In genomic region chr22:28829358-28830181, GRCh38 we compare ENCODE assay signal across 1 cellular context.
TF ChIP-seq lines count a peak whose summit lies in the region.

No MANE protein-coding gene starts in this region.

TF ChIP-seq in HepG2, 621 proteins besides CTCF, POLR2A, EP300 and RAD21 (continued from another document and continues in another):
- no peak for TF ChIP-seq DZIP1 (CRISPR knock-in tag; IDR thresholded peaks at IDR 0.05)
- TF ChIP-seq GTF3A (CRISPR knock-in tag; conservative IDR thresholded peaks at IDR 0.05), result no peak
- 0 out of 2 replicates have a peak, but pooled peaks have one; percentile 43 for TF ChIP-seq ZFP36L2 (CRISPR knock-in tag; IDR thresholded peaks at IDR 0.05)
- no peak for TF ChIP-seq KDM5B (CRISPR knock-in tag; IDR thresholded peaks at IDR 0.05; ENCODE audit: borderline replicate concordance)
- no peak for TF ChIP-seq ZNF333 (CRISPR knock-in tag; IDR thresholded peaks at IDR 0.05; ENCODE audit: borderline replicate concordance)
- TF ChIP-seq DRAP1 (CRISPR knock-in tag; IDR thresholded peaks at IDR 0.05), result 0 out of 2 replicates have a peak, but pooled peaks have one; percentile 34
- no peak for TF ChIP-seq MTF1 (CRISPR knock-in tag; IDR thresholded peaks at IDR 0.05)
- peak; percentile 61; the same call in 1 of the 2 replicates for TF ChIP-seq ZNF414 (CRISPR knock-in tag; IDR thresholded peaks at IDR 0.05)
- TF ChIP-seq ZNF761 (CRISPR knock-in tag; conservative IDR thresholded peaks at IDR 0.05), result 0 out of 2 replicates have a peak, but pooled peaks have one; percentile 63
- peak; percentile 66; the same call in 1 of the 2 replicates for TF ChIP-seq LCORL (IDR thresholded peaks at IDR 0.05)
- TF ChIP-seq LCORL (CRISPR knock-in tag; IDR thresholded peaks at IDR 0.05), result peak; percentile 84
- TF ChIP-seq XRCC5 (optimal IDR thresholded peaks at IDR 0.05; ENCODE audit: low read length), result peak; percentile 75
- peak; percentile 72; the same call in 1 of the 2 replicates for TF ChIP-seq MXD4 (CRISPR knock-in tag; IDR thresholded peaks at IDR 0.05)
- TF ChIP-seq THAP7 (CRISPR knock-in tag; IDR thresholded peaks at IDR 0.05), result no peak
- TF ChIP-seq ZNF558 (CRISPR knock-in tag; IDR thresholded peaks at IDR 0.05; ENCODE audit: borderline replicate concordance), result 0 out of 2 replicates have a peak, but pooled peaks have one; percentile 69
- no peak for TF ChIP-seq USF2 (IDR thresholded peaks at IDR 0.05; ENCODE audit: low read depth, low read length)
- TF ChIP-seq USF2 (CRISPR knock-in tag; IDR thresholded peaks at IDR 0.05; ENCODE audit: borderline replicate concordance), result no peak
- TF ChIP-seq TCF7L2 (IDR thresholded peaks at IDR 0.05; ENCODE audit: low read depth, low read length), result no peak
- peak; percentile 81 for TF ChIP-seq ZNF205 (CRISPR knock-in tag; IDR thresholded peaks at IDR 0.05)
- TF ChIP-seq ZMYM4 (CRISPR knock-in tag; IDR thresholded peaks at IDR 0.05), result peak; percentile 67
- peak; percentile 11; the same call in 1 of the 2 replicates for TF ChIP-seq RXRA (CRISPR knock-in tag; IDR thresholded peaks at IDR 0.05)
- 0 out of 2 replicates have a peak, but pooled peaks have one; percentile 13 for TF ChIP-seq ARID3A (IDR thresholded peaks at IDR 0.05; ENCODE audit: low read depth, low read length)
- peak; percentile 62 for TF ChIP-seq ZFY (CRISPR knock-in tag; IDR thresholded peaks at IDR 0.05)
- peak in 1 of 2 experiments; percentile 75; a peak in 2 of 4 replicates for TF ChIP-seq KLF16 (CRISPR knock-in tag; IDR thresholded peaks at IDR 0.05)
- no peak for TF ChIP-seq SNAPC5 (CRISPR knock-in tag; IDR thresholded peaks at IDR 0.05; ENCODE audit: borderline replicate concordance)
- peak; percentile 94 for TF ChIP-seq TBX3 (IDR thresholded peaks at IDR 0.05; ENCODE audit: borderline replicate concordance)
- TF ChIP-seq TRAFD1 (CRISPR knock-in tag; IDR thresholded peaks at IDR 0.05; ENCODE audit: borderline replicate concordance), result no peak
- TF ChIP-seq ZNF615 (CRISPR knock-in tag; IDR thresholded peaks at IDR 0.05; ENCODE audit: borderline replicate concordance), result no peak
- peak; percentile 74 for TF ChIP-seq ETV5 (CRISPR knock-in tag; IDR thresholded peaks at IDR 0.05; ENCODE audit: borderline replicate concordance)
- peak; percentile 21; the same call in 1 of the 2 replicates for TF ChIP-seq ZNF350 (CRISPR knock-in tag; IDR thresholded peaks at IDR 0.05; ENCODE audit: borderline replicate concordance, low read depth)
- peak; percentile 73; the same call in 1 of the 2 replicates for TF ChIP-seq KLF6 (CRISPR knock-in tag; IDR thresholded peaks at IDR 0.05)
- TF ChIP-seq MYNN (CRISPR knock-in tag; IDR thresholded peaks at IDR 0.05; ENCODE audit: low read depth), result no peak
- TF ChIP-seq SMARCC2 (IDR thresholded peaks at IDR 0.05), result no peak
- TF ChIP-seq ZFP91 (CRISPR knock-in tag; IDR thresholded peaks at IDR 0.05; ENCODE audit: borderline replicate concordance), result peak; percentile 25; the same call in 1 of the 2 replicates
- no peak for TF ChIP-seq SOX13 (IDR thresholded peaks at IDR 0.05)
- TF ChIP-seq SOX13 (CRISPR knock-in tag; conservative IDR thresholded peaks at IDR 0.05 in 1 of 2, IDR thresholded peaks at IDR 0.05 in 1 of 2), result peak in 1 of 2 experiments; percentile 86; a peak in 2 of 4 replicates
- TF ChIP-seq ZNF556 (CRISPR knock-in tag; IDR thresholded peaks at IDR 0.05; ENCODE audit: borderline replicate concordance), result peak; percentile 62; the same call in 1 of the 2 replicates
- peak; percentile 77 for TF ChIP-seq ZNF605 (CRISPR knock-in tag; IDR thresholded peaks at IDR 0.05)
- TF ChIP-seq RBM39 (IDR thresholded peaks at IDR 0.05; ENCODE audit: low read depth, low read length, poor library complexity, severe bottlenecking), result no peak
- no peak for TF ChIP-seq ZNF382 (CRISPR knock-in tag; IDR thresholded peaks at IDR 0.05; ENCODE audit: borderline replicate concordance)
- peak; percentile 74 for TF ChIP-seq IRF2 (CRISPR knock-in tag; IDR thresholded peaks at IDR 0.05)
- peak; percentile 43; the same call in 1 of the 2 replicates for TF ChIP-seq NR2C2 (CRISPR knock-in tag; IDR thresholded peaks at IDR 0.05; ENCODE audit: borderline replicate concordance)
- no peak for TF ChIP-seq SYNCRIP (IDR thresholded peaks at IDR 0.05; ENCODE audit: insufficient read depth, low read depth, low read length)
- no peak for TF ChIP-seq ZNF34 (CRISPR knock-in tag; IDR thresholded peaks at IDR 0.05; ENCODE audit: borderline replicate concordance)
- TF ChIP-seq NCOR1 (IDR thresholded peaks at IDR 0.05; ENCODE audit: borderline replicate concordance, low read length), result peak; percentile 66; the same call in 1 of the 2 replicates
- TF ChIP-seq MED1 (CRISPR knock-in tag; IDR thresholded peaks at IDR 0.05), result peak; percentile 85
- TF ChIP-seq GZF1 (CRISPR knock-in tag; IDR thresholded peaks at IDR 0.05), result no peak
- TF ChIP-seq ZNF280B (CRISPR knock-in tag; IDR thresholded peaks at IDR 0.05; ENCODE audit: borderline replicate concordance), result no peak
- TF ChIP-seq SRSF4 (IDR thresholded peaks at IDR 0.05; ENCODE audit: low read depth, low read length, poor library complexity, severe bottlenecking), result no peak
- peak; percentile 68 for TF ChIP-seq FOXA3 (CRISPR knock-in tag; IDR thresholded peaks at IDR 0.05)
